2 cellular contexts compared by ENCODE assay signal in genomic region chr13:19685445-19685844, GRCh38.
TF ChIP-seq lines count a peak whose summit lies in the region.

No MANE protein-coding gene starts in this region.

TF ChIP-seq in GM12878, 131 proteins besides CTCF, POLR2A, EP300 and RAD21:
- TF ChIP-seq CBFB (IDR thresholded peaks at IDR 0.05; ENCODE audit: low read depth) (no peak), NFYA (IDR thresholded peaks at IDR 0.05; ENCODE audit: borderline replicate concordance, low read depth, low read length) (no peak), PAX8 (IDR thresholded peaks at IDR 0.05) (no peak), ATF7 (IDR thresholded peaks at IDR 0.05; ENCODE audit: low read depth) (no peak), E2F4 (IDR thresholded peaks at IDR 0.05; ENCODE audit: low read depth, low read length) (no peak), CHD2 (IDR thresholded peaks at IDR 0.05; ENCODE audit: borderline replicate concordance, low read depth, low read length) (no peak), ATF2 (IDR thresholded peaks at IDR 0.05; ENCODE audit: low read length) (no peak), SRF (IDR thresholded peaks at IDR 0.05; ENCODE audit: low read depth in 2 of 2, low read length in 2 of 2) (no peak), BCL3 (IDR thresholded peaks at IDR 0.05; ENCODE audit: borderline replicate concordance, insufficient read depth, low read depth, low read length, poor library complexity, severe bottlenecking) (no peak), STAT1 (conservative IDR thresholded peaks at IDR 0.05) (no peak), ZBTB11 (CRISPR knock-in tag; IDR thresholded peaks at IDR 0.05) (no peak), HDAC2 (IDR thresholded peaks at IDR 0.05) (no peak), CBX5 (IDR thresholded peaks at IDR 0.05; ENCODE audit: low read depth) (no peak)

TF ChIP-seq in HepG2, 621 proteins besides CTCF, POLR2A, EP300 and RAD21:
- TF ChIP-seq RNF2 (conservative IDR thresholded peaks at IDR 0.05; ENCODE audit: low read depth) (no peak), ARNT2 (CRISPR knock-in tag; IDR thresholded peaks at IDR 0.05; ENCODE audit: low read depth) (no peak), EEA1 (CRISPR knock-in tag; IDR thresholded peaks at IDR 0.05; ENCODE audit: borderline replicate concordance) (no peak), TIGD3 (CRISPR knock-in tag; IDR thresholded peaks at IDR 0.05; ENCODE audit: borderline replicate concordance) (no peak), GPN1 (CRISPR knock-in tag; IDR thresholded peaks at IDR 0.05; ENCODE audit: borderline replicate concordance) (no peak), CHD4 (IDR thresholded peaks at IDR 0.05; ENCODE audit: borderline replicate concordance, low read length) (no peak), ZNF205 (CRISPR knock-in tag; IDR thresholded peaks at IDR 0.05) (no peak), ZNF30 (CRISPR knock-in tag; IDR thresholded peaks at IDR 0.05) (no peak), ZNF83 (CRISPR knock-in tag; IDR thresholded peaks at IDR 0.05; ENCODE audit: borderline replicate concordance) (no peak), EHMT2 (IDR thresholded peaks at IDR 0.05; ENCODE audit: borderline replicate concordance, low read depth, low read length) (no peak), MAFK (conservative IDR thresholded peaks at IDR 0.05 in 1 of 2, IDR thresholded peaks at IDR 0.05 in 1 of 2; ENCODE audit: low read length in 2 of 2) (no peak), MTA3 (CRISPR knock-in tag; IDR thresholded peaks at IDR 0.05) (no peak), ELF3 (CRISPR knock-in tag; IDR thresholded peaks at IDR 0.05) (no peak), KLF6 (CRISPR knock-in tag; IDR thresholded peaks at IDR 0.05) (no peak), ZNF33A (CRISPR knock-in tag; IDR thresholded peaks at IDR 0.05; ENCODE audit: borderline replicate concordance) (no peak), MTA1 (CRISPR knock-in tag; IDR thresholded peaks at IDR 0.05; ENCODE audit: borderline replicate concordance) (no peak)
